Comparison of ENCODE assay signal across 14 cellular contexts in the genomic region with DNA sequence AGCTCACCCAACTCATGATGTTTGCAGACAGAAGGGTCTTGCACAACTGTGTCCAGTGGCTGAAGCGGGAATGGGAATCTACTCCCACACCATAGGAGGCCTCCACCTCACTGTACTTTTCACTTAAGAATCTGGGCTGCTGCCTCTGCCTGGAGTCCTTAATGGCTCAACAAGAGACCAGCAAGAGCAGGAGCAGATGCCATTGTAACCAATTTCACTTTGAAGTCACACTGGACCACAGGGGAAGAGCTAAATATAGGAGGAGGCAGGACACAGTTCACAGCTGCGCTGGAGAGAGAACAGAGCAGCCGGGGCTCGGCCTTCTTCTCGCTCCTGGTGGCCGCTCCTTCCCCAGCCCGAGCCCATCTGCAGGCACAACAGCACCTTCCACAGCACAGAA.
DNase-seq lines count a peak whose midpoint lies in the region; ATAC-seq and TF ChIP-seq lines count a peak whose summit lies in the region.
"Had no signal": no experiment of that assay in that cellular context is flagged by ENCODE, and none has a peak within 500 bp of the region (broad histone marks: within the 10 kb centered on the region; RNA-seq: fewer than 3 reads in every experiment).

No MANE protein-coding gene starts in this region.

- H3K36me3 ChIP-seq in rectal smooth muscle tissue (ENCODE audit: control insufficient read depth, insufficient read depth, low read length), result peaks cover 6% of the 10 kb centered on the region
- H3K36me3 ChIP-seq: ascending aorta had no signal

- H3K36me3 Mint-ChIP-seq in brain, result peaks cover 31% of the 10 kb centered on the region
- H3K36me3 Mint-ChIP-seq in stimulated activated effector memory CD8-positive, alpha-beta T cell treated with anti-CD3 and anti-CD28 coated beads, Interleukin-12 subunit alpha, Interleukin-12 subunit beta, amount 100 ng/mL, for 72 hours, result no peaks in the 10 kb centered on the region
- H3K36me3 Mint-ChIP-seq: T-cell had no signal

- peak overlapping the region; percentile 76 for H3K27ac ChIP-seq in right cardiac atrium (ENCODE audit: low read length)
- H3K27ac ChIP-seq in rectal smooth muscle tissue (ENCODE audit: low read depth, low read length), result peak overlapping the region; percentile 42
- H3K27ac ChIP-seq: ascending aorta, C4-2B had no signal

- intact Hi-C loops in right cardiac atrium (cut with DNase I), result no loop called here

- H3K4me1 Mint-ChIP-seq in brain, result peaks cover 91% of the 10 kb centered on the region
- H3K4me1 Mint-ChIP-seq in stimulated activated effector memory CD8-positive, alpha-beta T cell treated with anti-CD3 and anti-CD28 coated beads, Interleukin-12 subunit alpha, Interleukin-12 subunit beta, amount 100 ng/mL, for 72 hours, result peaks cover 24% of the 10 kb centered on the region
- H3K4me1 Mint-ChIP-seq: T-cell had no signal

- H3K4me1 ChIP-seq in right cardiac atrium (ENCODE audit: control insufficient read depth, insufficient read depth, low read length) (peaks cover 3% of the 10 kb centered on the region), rectal smooth muscle tissue (ENCODE audit: control insufficient read depth, insufficient read depth, low read length) (peaks cover 3% of the 10 kb centered on the region)
- H3K4me1 ChIP-seq: ascending aorta had no signal

- peak overlapping the region in 4 of 5 experiments; percentile 9 to 67 (median 30) for H3K4me3 Mint-ChIP-seq in brain
- H3K4me3 Mint-ChIP-seq in stimulated activated effector memory CD8-positive, alpha-beta T cell treated with anti-CD3 and anti-CD28 coated beads, Interleukin-12 subunit alpha, Interleukin-12 subunit beta, amount 100 ng/mL, for 72 hours, result no peak overlapping the region
- H3K4me3 Mint-ChIP-seq: activated T-cell treated with anti-CD3 and anti-CD28 coated beads, Interleukin-2, amount 50 U/mL, for 72 hours; T-cell had no signal

- H3K27ac Mint-ChIP-seq in brain, result peak overlapping the region; percentile 30 to 96 (median 75)
- H3K27ac Mint-ChIP-seq in stimulated activated effector memory CD8-positive, alpha-beta T cell treated with anti-CD3 and anti-CD28 coated beads, Interleukin-12 subunit alpha, Interleukin-12 subunit beta, amount 100 ng/mL, for 72 hours, result no peak overlapping the region
- H3K27ac Mint-ChIP-seq: activated T-cell treated with anti-CD3 and anti-CD28 coated beads, Interleukin-2, amount 50 U/mL, for 72 hours; T-cell had no signal

- H3K9me3 Mint-ChIP-seq in brain, result peaks cover 0 to 4% (median 0%) of the 10 kb centered on the region in 5 experiments
- no peaks in the 10 kb centered on the region for H3K9me3 Mint-ChIP-seq in stimulated activated effector memory CD8-positive, alpha-beta T cell treated with anti-CD3 and anti-CD28 coated beads, Interleukin-12 subunit alpha, Interleukin-12 subunit beta, amount 100 ng/mL, for 72 hours
- H3K9me3 Mint-ChIP-seq: activated T-cell treated with anti-CD3 and anti-CD28 coated beads, Interleukin-2, amount 50 U/mL, for 72 hours; T-cell had no signal

- 44% methylated on average over 7 of the region's 7 CpGs for WGBS in right cardiac atrium

- no peaks in the 10 kb centered on the region for H3K27me3 Mint-ChIP-seq in brain

- H3K9me3 ChIP-seq in right cardiac atrium (ENCODE audit: control insufficient read depth, low read length), result no peaks in the 10 kb centered on the region
- H3K9me3 ChIP-seq: ascending aorta had no signal

- DNase-seq in HuH-7 (ENCODE audit: low spot score), result peak; percentile 40
- no peak for DNase-seq in right cardiac atrium
- DNase-seq in DMS53 (lab: John Stamatoyannopoulos, UW), result no peak
- DNase-seq in stimulated activated effector memory CD8-positive, alpha-beta T cell treated with anti-CD3 and anti-CD28 coated beads, Interleukin-12 subunit alpha, Interleukin-12 subunit beta, amount 100 ng/mL, for 72 hours (ENCODE audit: low spot score in 2 of 2), result no peak
- DNase-seq: activated CD4-positive, alpha-beta T cell treated with anti-CD3 and anti-CD28 coated beads for 48 hours; activated T-cell treated with anti-CD3 and anti-CD28 coated beads, Interleukin-2, amount 50 U/mL, for 72 hours; OCI-M1; T-cell had no signal

- H3K27me3 ChIP-seq in right cardiac atrium (ENCODE audit: control insufficient read depth, insufficient read depth) (no peaks in the 10 kb centered on the region), rectal smooth muscle tissue (ENCODE audit: control insufficient read depth, insufficient read depth, low read length) (no peaks in the 10 kb centered on the region)
- H3K27me3 ChIP-seq: ascending aorta had no signal

- TF ChIP-seq CTCF in brain (conservative IDR thresholded peaks at IDR 0.05), result no peak

- peak; percentile 68 to 79 for ATAC-seq in right cardiac atrium
- ATAC-seq in HG03457 (IDR thresholded peaks at IDR 0.05; ENCODE audit: unreplicated experiment), result no peak
- no peak for ATAC-seq in stimulated activated effector memory CD8-positive, alpha-beta T cell treated with anti-CD3 and anti-CD28 coated beads, Interleukin-12 subunit alpha, Interleukin-12 subunit beta, amount 100 ng/mL, for 72 hours
- no peak for ATAC-seq in HG02870 (IDR thresholded peaks at IDR 0.05; ENCODE audit: unreplicated experiment)
- ATAC-seq: activated T-cell treated with anti-CD3 and anti-CD28 coated beads, Interleukin-2, amount 50 U/mL, for 72 hours; T-cell had no signal

- no peak overlapping the region for H3K4me3 ChIP-seq in right cardiac atrium (ENCODE audit: low read length)
- H3K4me3 ChIP-seq in rectal smooth muscle tissue (ENCODE audit: low read length), result no peak overlapping the region
- H3K4me3 ChIP-seq: ascending aorta had no signal

- no peak overlapping the region for H3K9ac ChIP-seq in rectal smooth muscle tissue (ENCODE audit: low read length)

Comparison
In these comparisons a context has a peak if more than half of its experiments do, and no peak if none do; other contexts are left out.
1. ATAC-seq: peak in right cardiac atrium (2 of 2); none in HG03457 (single experiment), stimulated activated effector memory CD8-positive, alpha-beta T cell treated with anti-CD3 and anti-CD28 coated beads, Interleukin-12 subunit alpha, Interleukin-12 subunit beta, amount 100 ng/mL, for 72 hours (single experiment) and HG02870 (single experiment).